ENCODE assay signal across 24 cellular contexts in genomic region chr9:82284758-82285157, GRCh38.
"Had no signal": no experiment of that assay in that cellular context is flagged by ENCODE, and none has a peak within 500 bp of the region (broad histone marks: within the 10 kb centered on the region; RNA-seq: fewer than 3 reads in every experiment).

No MANE protein-coding gene starts in this region.

- H3K4me1 Mint-ChIP-seq: naive thymus-derived CD4-positive, alpha-beta T cell had no signal

- H3K27me3 ChIP-seq: body of pancreas, spleen, tibial nerve had no signal

- ATAC-seq: activated CD4-positive, CD25-positive, alpha-beta regulatory T cell treated with anti-CD3 and anti-CD28 coated beads, Interleukin-2, amount 50 U/mL, for 24 hours; body of pancreas; effector memory CD8-positive, alpha-beta T cell; naive thymus-derived CD4-positive, alpha-beta T cell; right cardiac atrium had no signal

- H3K9me3 ChIP-seq: body of pancreas had no signal

- H3K27ac Mint-ChIP-seq: activated naive CD8-positive, alpha-beta T cell; effector memory CD8-positive, alpha-beta T cell; naive thymus-derived CD4-positive, alpha-beta T cell; T-helper 1 cell treated with Interleukin-12 subunit alpha and Interleukin-12 subunit beta and Interleukin-4 antibody, amounts not matched to agents 30 μg/mL and 1 μg/mL, for 36 hours had no signal

- H3K4me3 ChIP-seq: body of pancreas, left ventricle myocardium inferior, spleen, tibial nerve had no signal

- DNase-seq: activated CD4-positive, alpha-beta T cell treated with anti-CD3 and anti-CD28 coated beads for 48 hours; activated CD4-positive, alpha-beta T cell treated with anti-CD3 and anti-CD28 coated beads, Interleukin-2, amount 50 U/mL, for 48 hours; activated CD8-positive, alpha-beta memory T cell treated with anti-CD3 and anti-CD28 coated beads for 24 hours; activated effector memory CD4-positive, alpha-beta T cell treated with Interleukin-2 at 50 U/mL for 16 hours; activated naive CD4-positive, alpha-beta T cell treated with Interleukin-2 at 50 U/mL for 16 hours; anterior cingulate cortex; body of pancreas; cortex of kidney; effector memory CD8-positive, alpha-beta T cell; foreskin melanocyte; islet precursor cell; left ventricle myocardium inferior; naive thymus-derived CD4-positive, alpha-beta T cell; occipital lobe; right cardiac atrium; spleen; stimulated activated naive CD4-positive, alpha-beta T cell treated with Interleukin-2 at 50 U/mL for 16 hours; SW 1271; T-helper 9 cell; WERI-Rb-1 had no signal

- H3K27me3 Mint-ChIP-seq: activated naive CD8-positive, alpha-beta T cell; effector memory CD8-positive, alpha-beta T cell; naive thymus-derived CD4-positive, alpha-beta T cell had no signal

- H3K4me1 ChIP-seq: body of pancreas, left ventricle myocardium inferior, spleen, tibial nerve had no signal

- H3K36me3 Mint-ChIP-seq: activated naive CD8-positive, alpha-beta T cell; naive thymus-derived CD4-positive, alpha-beta T cell had no signal

- H3K27ac ChIP-seq: body of pancreas, left ventricle myocardium inferior, spleen, tibial nerve, WERI-Rb-1 had no signal

- H3K36me3 ChIP-seq: left ventricle myocardium inferior, spleen, tibial nerve, WERI-Rb-1 had no signal

- H3K4me3 Mint-ChIP-seq: activated naive CD8-positive, alpha-beta T cell; effector memory CD8-positive, alpha-beta T cell; naive thymus-derived CD4-positive, alpha-beta T cell; T-helper 1 cell treated with Interleukin-12 subunit alpha and Interleukin-12 subunit beta and Interleukin-4 antibody, amounts not matched to agents 30 μg/mL and 1 μg/mL, for 36 hours had no signal
